1 cellular context compared by ENCODE assay signal in the genomic region with DNA sequence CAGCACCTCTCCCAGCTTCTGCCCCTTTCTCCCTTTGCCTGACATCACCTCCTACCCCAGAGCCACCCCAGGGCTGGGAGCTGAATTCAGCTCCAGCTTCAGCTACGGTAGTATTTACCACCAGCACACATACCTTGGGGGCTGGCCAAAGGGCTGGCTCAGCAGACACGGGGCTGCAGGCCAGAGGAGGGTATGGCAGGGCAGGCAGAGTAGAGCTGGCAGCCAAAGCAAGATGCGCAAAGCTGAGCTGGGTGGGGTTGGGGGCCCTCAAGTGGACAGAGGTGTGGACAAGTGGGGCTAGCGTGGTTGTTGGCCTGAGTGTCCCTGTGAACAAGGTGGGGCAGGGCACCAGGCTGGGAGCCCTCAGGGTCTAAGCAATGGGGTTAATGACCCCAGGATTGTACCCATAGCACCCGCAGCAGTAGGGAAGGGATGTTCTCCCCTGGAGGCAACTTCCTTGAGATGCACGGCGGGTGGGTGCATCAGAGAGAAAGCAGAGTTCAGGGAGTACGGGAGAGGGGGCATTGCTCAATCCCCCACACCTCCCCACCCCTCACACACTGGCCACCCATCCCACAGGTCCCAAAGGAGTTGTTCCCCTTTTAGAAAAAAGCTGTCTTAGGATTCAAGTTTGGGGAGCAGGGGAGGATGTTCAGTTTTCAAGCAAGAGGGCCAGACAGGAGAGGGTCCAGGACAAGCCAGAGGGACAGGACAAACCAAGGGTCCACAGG.
A peak's percentile ranks its signal among the peaks of the same experiment; 100 is the strongest.
TF ChIP-seq lines count a peak whose summit lies in the region.

No MANE protein-coding gene starts in this region.

TF ChIP-seq in K562, 482 proteins besides CTCF, POLR2A, EP300 and RAD21:
- TF ChIP-seq ZBTB17 (CRISPR knock-in tag; IDR thresholded peaks at IDR 0.05) (no peak), ZNF133 (CRISPR knock-in tag; IDR thresholded peaks at IDR 0.05) (no peak), TAF7 (tag; IDR thresholded peaks at IDR 0.05) (no peak), CEBPB (tag; IDR thresholded peaks at IDR 0.05) (peak; percentile 15; the same call in 1 of the 2 replicates), ZBED1 (IDR thresholded peaks at IDR 0.05) (no peak)
